9 cellular contexts compared by ENCODE assay signal in genomic region chr6:89239338-89239737, GRCh38. TPM values are rescaled to one million over a fixed set of nuclear protein-coding genes. Genes with fewer than 3 reads are reported as not detected.
DNase-seq lines count a peak whose midpoint lies in the region; ATAC-seq, FAIRE-seq and TF ChIP-seq lines count a peak whose summit lies in the region.
"Had no signal": no experiment of that assay in that cellular context is flagged by ENCODE, and none has a peak within 500 bp of the region (broad histone marks: within the 10 kb centered on the region; RNA-seq: fewer than 3 reads in every experiment).

No MANE protein-coding gene starts in this region.

- H3K9me2 ChIP-seq in GM23248 (ENCODE audit: insufficient read depth) = no peaks in the 10 kb centered on the region

- intact Hi-C loops in Calu3 (cut with micrococcal nuclease; ENCODE audit: unreplicated experiment) = no loop called here

- no peaks in the 10 kb centered on the region for H3K9me3 Mint-ChIP-seq in Calu3 (ENCODE audit: low read depth, unreplicated experiment)

- WGBS in GM23248 (ENCODE audit: low coverage in 1 of 2, low lambda C conversion rate in 2 of 2, missing lambda C conversion rate in 2 of 2), 2 experiments = 84% methylated on average over 3 of the region's 3 CpGs

- no peak overlapping the region for H3K4me2 ChIP-seq in GM23248 (ENCODE audit: unreplicated experiment)
- no peak overlapping the region for H3K4me2 ChIP-seq in keratinocyte (ENCODE audit: control insufficient read depth, extremely low read depth, insufficient read depth, low read depth, low read length)

- H3K4me3 ChIP-seq in GM23248 (no peak overlapping the region), keratinocyte (ENCODE audit: control insufficient read depth in 2 of 3, extremely low read depth in 1 of 3, insufficient read depth in 2 of 3, low read depth in 1 of 3, low read length in 3 of 3) (no peak overlapping the region)

- no TSS peak for BruUV-seq in Calu3 (replicated peaks; lab: Mats Ljungman, UMichigan)

- peaks cover 17% of the 10 kb centered on the region for H3K4me1 Mint-ChIP-seq in Calu3 (ENCODE audit: low read depth, unreplicated experiment)

- DNase-seq in Calu3 (peak; percentile 12), GM23248 (peak; percentile 11), keratinocyte (ENCODE audit: low read depth, low spot score) (no peak), inferior parietal cortex (ENCODE audit: extremely low spot score) (no peak), NCI-H226 (no peak), superior temporal gyrus (ENCODE audit: extremely low spot score) (no peak)
- DNase-seq in activated CD4-positive, alpha-beta T cell treated with anti-CD3 and anti-CD28 coated beads, Interleukin-2, amount 50 U/mL, for 1 hour = peak; percentile 6
- DNase-seq: activated B cell treated with CpG ODN at 0.5 μM for 24 hours had no signal

- H3K27me3 ChIP-seq in GM23248 (replicated peaks; ENCODE audit: insufficient read depth) (peaks cover 24% of the 10 kb centered on the region), keratinocyte (ENCODE audit: control insufficient read depth, extremely low read depth, insufficient read depth, low read length) (peaks cover 4% of the 10 kb centered on the region)

- in situ Hi-C loops in GM23248 (cut with MboI) = no loop called here

- no peaks in the 10 kb centered on the region for H3K27me3 Mint-ChIP-seq in Calu3 (ENCODE audit: unreplicated experiment)

- CTCF ChIA-PET in Calu3 (lab: Charles Lee) = no interaction called here

- H3K9me3 ChIP-seq in GM23248 (ENCODE audit: low read depth) = no peaks in the 10 kb centered on the region
- H3K9me3 ChIP-seq in keratinocyte (ENCODE audit: control insufficient read depth, low read depth, low read length) = no peaks in the 10 kb centered on the region

- H3K27ac ChIP-seq in GM23248 (no peak overlapping the region), keratinocyte (ENCODE audit: control insufficient read depth, insufficient read depth, low read length) (no peak overlapping the region)

- H3K9me1 ChIP-seq in keratinocyte (ENCODE audit: control insufficient read depth, extremely low read depth, insufficient read depth, low read length) = no peaks in the 10 kb centered on the region

- H3K36me3 ChIP-seq in GM23248 (ENCODE audit: low read depth) = no peaks in the 10 kb centered on the region
- no peaks in the 10 kb centered on the region for H3K36me3 ChIP-seq in keratinocyte (ENCODE audit: control insufficient read depth in 2 of 2, extremely low read depth in 1 of 2, insufficient read depth in 2 of 2, low read length in 2 of 2)

- H3K4me1 ChIP-seq in GM23248 (ENCODE audit: insufficient read depth) (no peaks in the 10 kb centered on the region; the same call in 1 of the 2 replicates), keratinocyte (ENCODE audit: control insufficient read depth, extremely low read depth, insufficient read depth, low read length) (no peaks in the 10 kb centered on the region)

- TF ChIP-seq CTCF in Calu3 (IDR thresholded peaks at IDR 0.05; ENCODE audit: unreplicated experiment) = no peak
- peak; percentile 8 to 44 (median 35) for TF ChIP-seq CTCF in keratinocyte (optimal IDR thresholded peaks at IDR 0.05 in 1 of 3, IDR thresholded peaks at IDR 0.05 in 1 of 3, conservative IDR thresholded peaks at IDR 0.05 in 1 of 3; ENCODE audit: extremely low read depth in 1 of 3, insufficient read depth in 2 of 3, low read length in 3 of 3)

- H3K4me3 Mint-ChIP-seq in Calu3 (ENCODE audit: low read depth, unreplicated experiment) = no peak overlapping the region
- H3K4me3 Mint-ChIP-seq: activated B cell treated with CpG ODN at 0.5 μM for 24 hours had no signal

- no peak for FAIRE-seq in keratinocyte (lab: Jason Lieb, UNC)

- H2AFZ ChIP-seq in GM23248 (no peak overlapping the region), keratinocyte (ENCODE audit: control insufficient read depth, low read length) (no peak overlapping the region)

- H3K79me2 ChIP-seq in GM23248 (ENCODE audit: insufficient read depth) (no peaks in the 10 kb centered on the region), keratinocyte (ENCODE audit: control insufficient read depth, insufficient read depth, low read length) (no peaks in the 10 kb centered on the region)

- no peaks in the 10 kb centered on the region for H3K36me3 Mint-ChIP-seq in Calu3 (ENCODE audit: insufficient read depth, unreplicated experiment)

- H3K9ac ChIP-seq in GM23248 (no peak overlapping the region), keratinocyte (ENCODE audit: control insufficient read depth, extremely low read depth, insufficient read depth, low read length) (no peak overlapping the region)

- no peaks in the 10 kb centered on the region for H3F3A ChIP-seq in GM23248 (ENCODE audit: insufficient read depth)

- no peak for ATAC-seq in HG02852 (IDR thresholded peaks at IDR 0.05; ENCODE audit: unreplicated experiment)

- no peak overlapping the region for H3K27ac Mint-ChIP-seq in Calu3 (ENCODE audit: unreplicated experiment)
- H3K27ac Mint-ChIP-seq: activated B cell treated with CpG ODN at 0.5 μM for 24 hours had no signal

- H4K20me1 ChIP-seq in GM23248 (ENCODE audit: insufficient read depth) = no peaks in the 10 kb centered on the region
- H4K20me1 ChIP-seq in keratinocyte (ENCODE audit: control insufficient read depth, extremely low read depth, insufficient read depth, low read length) = no peaks in the 10 kb centered on the region

- dilution Hi-C loops in keratinocyte (cut with MboI; ENCODE audit: extremely low pct_ligation_motif_present, low sequenced_read_pairs) = no loop called here

RNA-seq across cellular contexts. Expression of gene GABRR1, which starts 22.2 kb away (rescaled TPM):
- not detected in 2 replicates for total RNA-seq in Calu3 (2022)
- not detected in 2 replicates for total RNA-seq in GM23248 (2014; rRNA removed; shearing (Covaris generic))
- not detected in 2 replicates for polyA plus RNA-seq in GM23248 (2016; fragmentation: Nextera tagmentation; extraction: Ambion mirVana)
- 0.04 TPM in 1 of 3 replicates, not detected in the others for polyA plus RNA-seq in keratinocyte
- not detected for polyA plus RNA-seq in keratinocyte (2011; ENCODE audit: low read depth)
- polyA plus RNA-seq in keratinocyte (2011; cell fraction: cytosol; rRNA removed) = 0.04 TPM in 1 of 2 replicates, not detected in the other
- polyA plus RNA-seq in keratinocyte (2011; cell fraction: nucleus; rRNA removed) = not detected in 2 replicates
- polyA plus RNA-seq in keratinocyte (2012; ENCODE audit: low replicate concordance) = not detected in 2 replicates
- polyA minus RNA-seq in keratinocyte = not detected in 3 replicates
- polyA minus RNA-seq in keratinocyte (2011; cell fraction: cytosol; rRNA and poly(A)+ RNA removed) = not detected
- not detected in 2 replicates for polyA minus RNA-seq in keratinocyte (2011; cell fraction: nucleus; rRNA and poly(A)+ RNA removed)
- total RNA-seq: activated B cell treated with CpG ODN at 0.5 μM for 24 hours had no signal

Comparison
In these comparisons a context has a peak if more than half of its experiments do, and no peak if none do; other contexts are left out.
1. DNase-seq: peak in Calu3 (single experiment), GM23248 (single experiment) and activated CD4-positive, alpha-beta T cell treated with anti-CD3 and anti-CD28 coated beads, Interleukin-2, amount 50 U/mL, for 1 hour (single experiment); none in keratinocyte (single experiment), inferior parietal cortex (single experiment), NCI-H226 (single experiment) and superior temporal gyrus (single experiment).